Comparison of ENCODE assay signal across 8 cellular contexts in the genomic region with DNA sequence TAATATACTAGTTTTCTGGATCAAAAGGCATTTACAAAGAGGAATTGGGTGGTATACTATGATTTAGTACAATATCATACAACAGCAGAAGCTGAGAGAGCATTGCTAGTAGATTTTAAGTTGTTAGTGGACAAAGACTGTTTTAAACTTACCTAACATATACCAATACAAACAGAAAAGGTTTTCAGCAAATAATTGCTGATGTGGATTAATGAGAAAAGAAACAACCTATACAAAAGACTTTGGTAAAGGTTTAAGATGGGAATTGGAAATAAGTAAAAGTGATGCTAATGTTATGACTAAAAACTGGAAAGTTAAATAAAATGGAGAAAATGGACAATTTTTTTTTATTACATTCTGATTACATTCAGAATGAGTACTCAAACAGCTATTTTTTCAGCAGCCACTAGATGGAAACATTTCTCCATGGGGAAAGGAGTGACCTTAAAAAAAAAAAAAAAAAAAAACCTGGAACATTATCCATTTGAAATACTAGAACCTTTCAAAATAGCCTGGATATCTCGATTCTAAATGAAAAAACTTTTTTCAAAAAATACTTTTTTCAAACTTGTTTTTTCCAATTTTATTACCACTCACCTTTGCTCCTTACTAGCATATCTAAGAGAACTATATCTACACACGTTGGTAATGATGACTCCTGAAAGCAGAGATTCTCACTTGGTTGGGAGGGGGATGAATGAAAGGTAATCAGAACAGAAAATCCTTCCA. TPM values are rescaled to one million over a fixed set of nuclear protein-coding genes. Genes with fewer than 3 reads are reported as not detected.
DNase-seq lines count a peak whose midpoint lies in the region; ATAC-seq, FAIRE-seq and TF ChIP-seq lines count a peak whose summit lies in the region.

No MANE protein-coding gene starts in this region.

- H3K4me2 ChIP-seq in GM12878 (ENCODE audit: control insufficient read depth, insufficient read depth) = no peak overlapping the region

- TF ChIP-seq POLR2A in GM12878 (IDR thresholded peaks at IDR 0.05; ENCODE audit: low read depth, low read length) (no peak), right lobe of liver (IDR thresholded peaks at IDR 0.05) (no peak)

- H3K4me3 ChIP-seq in GM12878 (no peak overlapping the region), right lobe of liver (no peak overlapping the region)

- no peak overlapping the region for H2AFZ ChIP-seq in GM12878 (ENCODE audit: control insufficient read depth, low read depth, low read length)

- H3K4me1 ChIP-seq in GM12878 (ENCODE audit: control insufficient read depth, insufficient read depth, low read length) (peaks cover 4% of the 10 kb centered on the region), right lobe of liver (peaks cover 0 to 43% (median 10%) of the 10 kb centered on the region in 4 donors)

- CTCF ChIA-PET in GM12878 (lab: Yijun Ruan, JAX) = interaction anchor here (0.6 to 7.1 kb wide), 20 partner anchors 13 to 742 kb away, joined by 3 to 52 read pairs (median 4); a partner anchor contains a TSS

- no peak for TF ChIP-seq EP300 in GM12878 (IDR thresholded peaks at IDR 0.05; ENCODE audit: borderline replicate concordance in 1 of 2, control insufficient read depth in 1 of 2, low read depth in 2 of 2, low read length in 2 of 2)

- ATAC-seq in GM12878 (no peak), right lobe of liver (peak; percentile 47 to 64 (median 58)), GM21786 (IDR thresholded peaks at IDR 0.05; ENCODE audit: unreplicated experiment) (no peak)

- RAD21 ChIA-PET in GM12878 (lab: Charles Lee; ENCODE audit: unreplicated experiment) = interaction anchor here (0.6 to 3.4 kb wide), 4 partner anchors 99 to 308 kb away, joined by 4 to 18 read pairs (median 5); a partner anchor contains a TSS

- no peak overlapping the region for H3K9ac ChIP-seq in GM12878 (ENCODE audit: control insufficient read depth, insufficient read depth, low read length)

- TF ChIP-seq CTCF in GM12878 (IDR thresholded peaks at IDR 0.05 in 2 of 3, conservative IDR thresholded peaks at IDR 0.05 in 1 of 3; ENCODE audit: control insufficient read depth in 2 of 3, extremely low read depth in 1 of 3, insufficient read depth in 1 of 3, low read depth in 3 of 3, low read length in 3 of 3) (peak; percentile 46 to 55 (median 52); a peak in 5 of 6 replicates), right lobe of liver (IDR thresholded peaks at IDR 0.05) (peak; percentile 52 to 75 (median 72))

- H3K79me2 ChIP-seq in GM12878 (ENCODE audit: control insufficient read depth, insufficient read depth, low read length) = no peaks in the 10 kb centered on the region

- in situ Hi-C loops in GM12878 (cut with MboI) = no loop called here

- no TSS peak for BruUV-seq in GM12878 (replicated peaks; lab: Mats Ljungman, UMichigan)

- 41% methylated on average over 2 of the region's 2 CpGs for WGBS in GM12878 (ENCODE audit: insufficient coverage, insufficient replicate concordance, low lambda C conversion rate, missing lambda C conversion rate)
- WGBS in right lobe of liver (ENCODE audit: insufficient coverage, low coverage, low lambda C conversion rate, missing lambda C conversion rate) = 9% methylated on average over 2 of the region's 2 CpGs

- no peak for FAIRE-seq in GM12878 (lab: Jason Lieb, UNC)

- H4K20me1 ChIP-seq in GM12878 (ENCODE audit: control insufficient read depth, insufficient read depth) = no peaks in the 10 kb centered on the region

- H3K36me3 ChIP-seq in GM12878 (ENCODE audit: control insufficient read depth in 2 of 2, insufficient read depth in 2 of 2, low read length in 1 of 2) (peaks cover 2 to 8% of the 10 kb centered on the region in 2 experiments), right lobe of liver (peaks cover 0 to 10% (median 3%) of the 10 kb centered on the region in 4 donors)

- H3K27ac ChIP-seq in GM12878 (ENCODE audit: control insufficient read depth, insufficient read depth) (no peak overlapping the region), right lobe of liver (peak overlapping the region in 2 of 3 donors; percentile 6 to 12)

- POLR2A ChIA-PET in GM12878 (lab: Charles Lee) = interaction anchor here (0.6 to 1.1 kb wide), 3 partner anchors 99 to 222 kb away, joined by 3 to 6 read pairs (median 4); no protein-coding TSS in a partner anchor

- no peaks in the 10 kb centered on the region for H3K9me3 ChIP-seq in GM12878 (replicated peaks; ENCODE audit: control insufficient read depth, insufficient read depth, low read length)
- no peaks in the 10 kb centered on the region for H3K9me3 ChIP-seq in right lobe of liver

- peak; percentile 62 for TF ChIP-seq RAD21 in GM12878 (IDR thresholded peaks at IDR 0.05; ENCODE audit: insufficient read depth, low read depth, low read length)

- intact Hi-C loops in GM12878 (cut with micrococcal nuclease; ENCODE audit: unreplicated experiment) = loop anchor here (5.0 to 10.0 kb wide), 2 partner anchors 94 to 131 kb away; a partner anchor contains a TSS
- intact Hi-C loops in right lobe of liver (cut with DNase I) = no loop called here

- peak; percentile 5 to 7 for DNase-seq in SHP77 (lab: John Stamatoyannopoulos, UW)
- no peak for DNase-seq in SHP77 treated with DMSO at 0.1 percent for 48 hours (lab: John Stamatoyannopoulos, UW)
- DNase-seq in NCI-H146 treated with DMSO at 0.1 percent for 48 hours (lab: John Stamatoyannopoulos, UW; ENCODE audit: unreplicated experiment) = peak; percentile 7
- no peak for DNase-seq in GM12878 (ENCODE audit: low read depth, low spot score)
- no peak for DNase-seq in right lobe of liver
- DNase-seq in activated naive CD4-positive, alpha-beta T cell treated with Interleukin-2 at 50 U/mL for 16 hours = no peak
- no peak for DNase-seq in activated CD4-positive, CD25-positive, alpha-beta regulatory T cell treated with anti-CD3 and anti-CD28 coated beads, Interleukin-2, amount 50 U/mL, for 72 hours

- H3K27me3 ChIP-seq in GM12878 (replicated peaks in 1 of 2; ENCODE audit: control insufficient read depth in 2 of 2, insufficient read depth in 2 of 2, low read length in 1 of 2) (no peaks in the 10 kb centered on the region), right lobe of liver (no peaks in the 10 kb centered on the region)

- SMC1A ChIA-PET in GM12878 (lab: Charles Lee; ENCODE audit: uncharacterized antibody, unreplicated experiment) = interaction anchor here (0.8 to 4.8 kb wide), 14 partner anchors 8 to 228 kb away, joined by 3 to 24 read pairs (median 4); a partner anchor contains a TSS

TF ChIP-seq in GM12878, 131 proteins besides CTCF, POLR2A, EP300 and RAD21:
- TF ChIP-seq SMC3 (IDR thresholded peaks at IDR 0.05; ENCODE audit: borderline replicate concordance, low read length) (peak; percentile 34; the same call in 1 of the 2 replicates), ZNF384 (IDR thresholded peaks at IDR 0.05; ENCODE audit: borderline replicate concordance, low read depth, low read length) (peak; percentile 96), RCOR1 (conservative IDR thresholded peaks at IDR 0.05; ENCODE audit: low read depth, low read length) (no peak), HDGF (IDR thresholded peaks at IDR 0.05) (no peak), NR2F1 (conservative IDR thresholded peaks at IDR 0.05) (no peak), ZSCAN29 (IDR thresholded peaks at IDR 0.05) (no peak), ZBED1 (IDR thresholded peaks at IDR 0.05; ENCODE audit: borderline replicate concordance) (no peak), NR2C2 (IDR thresholded peaks at IDR 0.05; ENCODE audit: borderline replicate concordance, control insufficient read depth, insufficient read length, low read depth) (no peak), SIX5 (IDR thresholded peaks at IDR 0.05; ENCODE audit: low read depth, low read length, severe bottlenecking) (no peak)
- TF ChIP-seq, protein P1, sequence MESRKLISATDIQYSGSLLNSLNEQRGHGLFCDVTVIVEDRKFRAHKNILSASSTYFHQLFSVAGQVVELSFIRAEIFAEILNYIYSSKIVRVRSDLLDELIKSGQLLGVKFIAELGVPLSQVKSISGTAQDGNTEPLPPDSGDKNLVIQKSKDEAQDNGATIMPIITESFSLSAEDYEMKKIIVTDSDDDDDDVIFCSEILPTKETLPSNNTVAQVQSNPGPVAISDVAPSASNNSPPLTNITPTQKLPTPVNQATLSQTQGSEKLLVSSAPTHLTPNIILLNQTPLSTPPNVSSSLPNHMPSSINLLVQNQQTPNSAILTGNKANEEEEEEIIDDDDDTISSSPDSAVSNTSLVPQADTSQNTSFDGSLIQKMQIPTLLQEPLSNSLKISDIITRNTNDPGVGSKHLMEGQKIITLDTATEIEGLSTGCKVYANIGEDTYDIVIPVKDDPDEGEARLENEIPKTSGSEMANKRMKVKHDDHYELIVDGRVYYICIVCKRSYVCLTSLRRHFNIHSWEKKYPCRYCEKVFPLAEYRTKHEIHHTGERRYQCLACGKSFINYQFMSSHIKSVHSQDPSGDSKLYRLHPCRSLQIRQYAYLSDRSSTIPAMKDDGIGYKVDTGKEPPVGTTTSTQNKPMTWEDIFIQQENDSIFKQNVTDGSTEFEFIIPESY (IDR thresholded peaks at IDR 0.05) = no peak

RNA-seq across cellular contexts. Expression of a gene that starts 55.4 kb away (rescaled TPM):
- total RNA-seq in GM12878 (2013; cell fraction: nucleolus; rRNA removed) = 83.7 and 84.9 TPM in 2 replicates
- 130 and 136 TPM in 2 replicates for total RNA-seq in GM12878 (2014; rRNA removed)
- 154 and 175 TPM in 2 replicates for total RNA-seq in GM12878 (2014; rRNA removed; fragmentation: Illumina TruSeq; extraction: Trizol)
- total RNA-seq in GM12878 (2021) = 124 and 126 TPM in 2 replicates
- 60.4 TPM for polyA plus RNA-seq in GM12878 (2011; ENCODE audit: low read depth)
- 126 and 127 TPM in 2 replicates for polyA plus RNA-seq in GM12878 (2011; rRNA removed)
- polyA plus RNA-seq in GM12878 (2011; cell fraction: cytosol; rRNA removed) = 44.1 and 50.4 TPM in 2 replicates
- 41.4 and 45.4 TPM in 2 replicates for polyA plus RNA-seq in GM12878 (2011; cell fraction: nucleus; rRNA removed)
- 93.7 and 101 TPM in 2 replicates for polyA plus RNA-seq in GM12878 (2012)
- polyA plus RNA-seq in GM12878 (2014; fragmentation: Illumina TruSeq; extraction: Trizol) = 123 TPM in 2 replicates
- 100 to 1,000 TPM in 1 of 2 experiments, 10 to 100 TPM in 1; 94.6 to 104 TPM for polyA plus RNA-seq in GM12878 (2014; fragmentation: Nextera tagmentation; extraction: Ambion mirVana)
- polyA plus RNA-seq in GM12878 (2014; rRNA removed) = 68.2 and 69.4 TPM in 2 replicates
- polyA plus RNA-seq in GM12878 (2016; fragmentation: Nextera tagmentation; extraction: Ambion mirVana) = 100 to 1,000 TPM; 110 to 114 TPM
- 115 and 120 TPM in 2 replicates for polyA minus RNA-seq in GM12878 (2011; rRNA and poly(A)+ RNA removed)
- polyA minus RNA-seq in GM12878 (2011; cell fraction: cytosol; rRNA and poly(A)+ RNA removed) = 52.1 and 68.5 TPM in 2 replicates
- polyA minus RNA-seq in GM12878 (2011; cell fraction: nucleus; rRNA and poly(A)+ RNA removed) = 22.4 and 25.5 TPM in 2 replicates
- 10 to 100 TPM; 30.2 to 45.1 (median 36.8) TPM for total RNA-seq in right lobe of liver

Comparison
In these comparisons a context has a peak if more than half of its experiments do, and no peak if none do; other contexts are left out.
1. DNase-seq: peak in SHP77 (2 of 2) and NCI-H146 treated with DMSO at 0.1 percent for 48 hours (single experiment); none in SHP77 treated with DMSO at 0.1 percent for 48 hours (single experiment), GM12878 (single experiment), right lobe of liver (0 of 3), activated naive CD4-positive, alpha-beta T cell treated with Interleukin-2 at 50 U/mL for 16 hours (single experiment) and activated CD4-positive, CD25-positive, alpha-beta regulatory T cell treated with anti-CD3 and anti-CD28 coated beads, Interleukin-2, amount 50 U/mL, for 72 hours (single experiment).
2. ATAC-seq: peak in right lobe of liver (4 of 4); none in GM12878 (single experiment) and GM21786 (single experiment).